11 cellular contexts compared by ENCODE assay signal in the genomic region with DNA sequence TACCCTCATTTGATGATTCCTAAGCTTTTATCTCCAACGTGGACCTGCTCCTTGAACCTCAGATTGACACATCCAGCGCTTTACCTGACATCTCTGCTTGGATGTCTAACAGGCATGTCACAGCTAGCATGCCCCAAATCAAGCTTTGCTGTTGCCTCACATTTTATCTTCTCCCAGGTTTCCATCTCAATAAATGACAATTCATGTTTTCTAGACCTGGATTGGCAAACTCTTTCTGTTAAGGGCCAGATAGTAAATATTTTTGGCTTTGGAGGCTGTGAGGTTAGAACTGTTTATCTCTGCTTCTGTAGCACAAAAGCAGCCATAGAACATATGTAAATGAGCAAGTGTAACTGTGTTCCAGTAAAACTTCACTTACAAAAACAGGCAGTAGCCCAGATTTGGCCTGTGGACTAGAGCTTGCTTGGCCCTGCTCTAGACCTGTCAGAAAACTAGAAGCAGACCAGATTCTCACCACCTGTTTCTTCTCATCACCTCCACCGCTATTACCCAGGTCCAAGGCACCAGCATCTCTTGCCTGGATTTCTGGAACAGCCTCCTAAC. TPM values are rescaled to one million over a fixed set of nuclear protein-coding genes. Genes with fewer than 3 reads are reported as not detected.
DNase-seq lines count a peak whose midpoint lies in the region; FAIRE-seq and TF ChIP-seq lines count a peak whose summit lies in the region.
"Had no signal": no experiment of that assay in that cellular context is flagged by ENCODE, and none has a peak within 500 bp of the region (broad histone marks: within the 10 kb centered on the region; RNA-seq: fewer than 3 reads in every experiment).

No MANE protein-coding gene starts in this region.

- H3K27ac ChIP-seq in A673 (ENCODE audit: low read depth, low read length, poor library complexity, severe bottlenecking): peak overlapping the region; percentile 42
- peak overlapping the region; percentile 42; the same call in 1 of the 2 replicates for H3K27ac ChIP-seq in RWPE1
- H3K27ac ChIP-seq in neutrophil: peak overlapping the region; percentile 63

- POLR2A ChIA-PET in A673 (lab: Charles Lee; ENCODE audit: low non-redundant PET) (no interaction called here), RWPE1 (lab: Yijun Ruan, JAX; ENCODE audit: low non-redundant PET) (no interaction called here)

- no peaks in the 10 kb centered on the region for H3K27me3 ChIP-seq in A673 (replicated peaks; ENCODE audit: insufficient read depth, low read depth, low read length, poor library complexity)
- no peaks in the 10 kb centered on the region for H3K27me3 ChIP-seq in neutrophil
- H3K27me3 ChIP-seq: BE2C, Peyer's patch had no signal

- intact Hi-C loops in A673 (cut with micrococcal nuclease; ENCODE audit: unreplicated experiment): no loop called here

- no TSS peak for BruUV-seq in A673 (replicated peaks; lab: Mats Ljungman, UMichigan)

- CTCF ChIA-PET in A673 (lab: Charles Lee): no interaction called here
- CTCF ChIA-PET in RWPE1 (lab: Yijun Ruan, JAX): no interaction called here

- no peak for TF ChIP-seq CTCF in A673 (conservative IDR thresholded peaks at IDR 0.05; ENCODE audit: low read depth, low read length)
- no peak for TF ChIP-seq CTCF in RWPE1 (conservative IDR thresholded peaks at IDR 0.05; ENCODE audit: low read depth)
- no peak for TF ChIP-seq CTCF in epithelial cell of esophagus (IDR thresholded peaks at IDR 0.05; ENCODE audit: insufficient read depth, low read depth, low read length, missing control alignments)
- TF ChIP-seq CTCF in neutrophil (IDR thresholded peaks at IDR 0.05): no peak
- no peak for TF ChIP-seq CTCF in type B pancreatic cell (conservative IDR thresholded peaks at IDR 0.05)

- no peak overlapping the region for H3K4me3 Mint-ChIP-seq in type B pancreatic cell

- peaks cover 29% of the 10 kb centered on the region for H3K4me1 Mint-ChIP-seq in type B pancreatic cell (ENCODE audit: unreplicated experiment)

- H3K9me3 ChIP-seq in A673 (ENCODE audit: low read depth, low read length, poor library complexity, severe bottlenecking) (no peaks in the 10 kb centered on the region), neutrophil (no peaks in the 10 kb centered on the region)
- H3K9me3 ChIP-seq: BE2C, Peyer's patch had no signal

- peaks cover 17% of the 10 kb centered on the region for H3K36me3 Mint-ChIP-seq in type B pancreatic cell

- no peaks in the 10 kb centered on the region for H3K9me3 Mint-ChIP-seq in type B pancreatic cell

- H3K4me3 ChIP-seq in A673 (ENCODE audit: low read depth, low read length, poor library complexity, severe bottlenecking) (no peak overlapping the region), epithelial cell of esophagus (ENCODE audit: low read length) (no peak overlapping the region), neutrophil (ENCODE audit: low read depth in 1 of 2, low read length in 1 of 2) (no peak overlapping the region)
- H3K4me3 ChIP-seq: Peyer's patch had no signal

- no peak for FAIRE-seq in GM19239 (lab: Jason Lieb, UNC)

- H3K36me3 ChIP-seq in A673 (ENCODE audit: insufficient read depth, low read length, poor library complexity, severe bottlenecking) (peaks cover 3% of the 10 kb centered on the region), neutrophil (peaks cover 13% of the 10 kb centered on the region)
- H3K36me3 ChIP-seq: BE2C had no signal

- no peak overlapping the region for H3K27ac Mint-ChIP-seq in type B pancreatic cell

- no peaks in the 10 kb centered on the region for H3K4me1 ChIP-seq in A673 (ENCODE audit: insufficient read depth, low read length, poor library complexity, severe bottlenecking)
- H3K4me1 ChIP-seq in neutrophil (ENCODE audit: control insufficient read depth in 1 of 2, insufficient read depth in 1 of 2, low read depth in 1 of 2, low read length in 1 of 2): peaks cover 0 to 7% of the 10 kb centered on the region in 2 experiments
- H3K4me1 ChIP-seq: BE2C had no signal

- DNase-seq in A673 (ENCODE audit: low spot score) (no peak), RWPE1 (ENCODE audit: low spot score) (no peak), epithelial cell of esophagus (ENCODE audit: low read depth) (peak; percentile 62), HK-2 (ENCODE audit: unreplicated experiment) (no peak), GM19239 (ENCODE audit: insufficient read length, low spot score) (no peak), type B pancreatic cell (ENCODE audit: extremely low spot score, unreplicated experiment) (no peak)
- DNase-seq in activated CD4-positive, CD25-positive, alpha-beta regulatory T cell (lab: John Stamatoyannopoulos, UW): no peak
- DNase-seq: BE2C, NCI-H187 had no signal

- H3K27me3 Mint-ChIP-seq in type B pancreatic cell: no peaks in the 10 kb centered on the region

RNA-seq across cellular contexts. Expression of gene UBE4B, which starts 42.2 kb away (rescaled TPM):
- total RNA-seq in A673 (2021) (58.0 and 59.4 TPM in 2 replicates), type B pancreatic cell (ENCODE audit: low replicate concordance) (55.1 and 58.7 TPM in 2 replicates)
